10 cellular contexts compared by ENCODE assay signal in genomic region chr11:83521647-83522596, GRCh38.
A peak's percentile ranks its signal among the peaks of the same experiment; 100 is the strongest.
DNase-seq lines count a peak whose midpoint lies in the region; ATAC-seq, FAIRE-seq and TF ChIP-seq lines count a peak whose summit lies in the region.
"Had no signal": no experiment of that assay in that cellular context is flagged by ENCODE, and none has a peak within 500 bp of the region (broad histone marks: within the 10 kb centered on the region; RNA-seq: fewer than 3 reads in every experiment).

No MANE protein-coding gene starts in this region.

- H3K27me3 Mint-ChIP-seq in activated T-cell treated with anti-CD3 and anti-CD28 coated beads, Interleukin-2, amount 50 U/mL, for 72 hours (ENCODE audit: low read depth) = no peaks in the 10 kb centered on the region

- H3K4me3 Mint-ChIP-seq in activated T-cell treated with anti-CD3 and anti-CD28 coated beads, Interleukin-2, amount 50 U/mL, for 72 hours = no peak overlapping the region

- POLR2A ChIA-PET in A673 (lab: Charles Lee; ENCODE audit: low non-redundant PET) = no interaction called here

- H3K36me3 Mint-ChIP-seq in activated T-cell treated with anti-CD3 and anti-CD28 coated beads, Interleukin-2, amount 50 U/mL, for 72 hours (ENCODE audit: insufficient read depth in 2 of 2) = no peaks in the 10 kb centered on the region

- no TSS peak for BruUV-seq in A673 (replicated peaks; lab: Mats Ljungman, UMichigan)

- H3K4me3 ChIP-seq in A673 (ENCODE audit: low read depth, low read length, poor library complexity, severe bottlenecking) (no peak overlapping the region), epithelial cell of proximal tubule (ENCODE audit: low read depth, low read length) (no peak overlapping the region)

- no peak overlapping the region for H3K27ac Mint-ChIP-seq in activated T-cell treated with anti-CD3 and anti-CD28 coated beads, Interleukin-2, amount 50 U/mL, for 72 hours

- peaks cover 9% of the 10 kb centered on the region for H3K9me3 ChIP-seq in A673 (ENCODE audit: low read depth, low read length, poor library complexity, severe bottlenecking)

- FAIRE-seq in GM12892 (lab: Jason Lieb, UNC) = peak; percentile 66
- FAIRE-seq: G401.6, TTC549 had no signal

- TF ChIP-seq POLR2A in GM12892 (IDR thresholded peaks at IDR 0.05; ENCODE audit: low read depth, low read length) = no peak

- peaks cover 53% of the 10 kb centered on the region for H3K4me1 ChIP-seq in A673 (ENCODE audit: insufficient read depth, low read length, poor library complexity, severe bottlenecking)

- H3K4me1 Mint-ChIP-seq in activated T-cell treated with anti-CD3 and anti-CD28 coated beads, Interleukin-2, amount 50 U/mL, for 72 hours (ENCODE audit: low read depth) = no peaks in the 10 kb centered on the region

- peaks cover 44% of the 10 kb centered on the region for H3K36me3 ChIP-seq in A673 (ENCODE audit: insufficient read depth, low read length, poor library complexity, severe bottlenecking)

- peak; percentile 56 for TF ChIP-seq CTCF in A673 (conservative IDR thresholded peaks at IDR 0.05; ENCODE audit: low read depth, low read length)
- peak; percentile 60 for TF ChIP-seq CTCF in epithelial cell of proximal tubule (conservative IDR thresholded peaks at IDR 0.05; ENCODE audit: low read depth, low read length)

- ATAC-seq in HG03139 (IDR thresholded peaks at IDR 0.05; ENCODE audit: unreplicated experiment) (no peak), HG02759 (IDR thresholded peaks at IDR 0.05; ENCODE audit: unreplicated experiment) (no peak)
- no peak for ATAC-seq in activated T-cell treated with anti-CD3 and anti-CD28 coated beads, Interleukin-2, amount 50 U/mL, for 72 hours (replicated peaks in 1 of 2)

- DNase-seq in A673 (ENCODE audit: low spot score) (peak; percentile 65), GM12892 (ENCODE audit: insufficient read length) (no peak), NCI-H510A treated with DMSO at 0.1 percent for 48 hours (lab: John Stamatoyannopoulos, UW) (peak; percentile 39), epithelial cell of proximal tubule (ENCODE audit: low read depth) (no peak), NCI-H1436 (lab: John Stamatoyannopoulos, UW) (no peak)
- no peak for DNase-seq in activated T-cell treated with anti-CD3 and anti-CD28 coated beads, Interleukin-2, amount 50 U/mL, for 72 hours

- H3K9me3 Mint-ChIP-seq in activated T-cell treated with anti-CD3 and anti-CD28 coated beads, Interleukin-2, amount 50 U/mL, for 72 hours = peaks cover 5 to 6% of the 10 kb centered on the region in 2 donors

- H3K27me3 ChIP-seq in A673 (replicated peaks; ENCODE audit: insufficient read depth, low read depth, low read length, poor library complexity) = no peaks in the 10 kb centered on the region

- CTCF ChIA-PET in A673 (lab: Charles Lee) = no interaction called here

- intact Hi-C loops in A673 (cut with micrococcal nuclease; ENCODE audit: unreplicated experiment) = loop anchor here (2.0 kb wide), 1 partner anchor 203 kb away; no protein-coding TSS in a partner anchor

- no peak overlapping the region for H3K27ac ChIP-seq in A673 (ENCODE audit: low read depth, low read length, poor library complexity, severe bottlenecking)

Comparison
In these comparisons a context has a peak if more than half of its experiments do, and no peak if none do; other contexts are left out.
1. DNase-seq: peak in A673 (single experiment) and NCI-H510A treated with DMSO at 0.1 percent for 48 hours (single experiment); none in GM12892 (single experiment), epithelial cell of proximal tubule (single experiment), NCI-H1436 (single experiment) and activated T-cell treated with anti-CD3 and anti-CD28 coated beads, Interleukin-2, amount 50 U/mL, for 72 hours (0 of 2).